25 cellular contexts compared by ENCODE assay signal in genomic region chr22:17875631-17876030, GRCh38.
"Had no signal": no experiment of that assay in that cellular context is flagged by ENCODE, and none has a peak within 500 bp of the region (broad histone marks: within the 10 kb centered on the region; RNA-seq: fewer than 3 reads in every experiment).

No MANE protein-coding gene starts in this region.

- H3K4me3 ChIP-seq: ascending aorta had no signal

- ATAC-seq: activated CD4-positive, alpha-beta T cell treated with anti-CD3 and anti-CD28 coated beads for 36 hours; activated CD8-positive, alpha-beta T cell treated with anti-CD3 and anti-CD28 coated beads, Interleukin-2, amount 10 ng/mL, durations not matched to agents 7 days and 5 days had no signal

- H3K27me3 ChIP-seq: ascending aorta had no signal

- H3K4me1 ChIP-seq: ascending aorta had no signal

- H3K27ac ChIP-seq: ascending aorta, VCaP had no signal

- H3K9me3 ChIP-seq: ascending aorta had no signal

- DNase-seq: activated B cell treated with CpG ODN at 0.5 μM for 24 hours; activated CD4-positive, alpha-beta memory T cell treated with anti-CD3 and anti-CD28 coated beads, Interleukin-2, amount 10 ng/mL, durations not matched to agents 7 days and 5 days; activated CD4-positive, alpha-beta T cell treated with anti-CD3 and anti-CD28 coated beads for 1 hour; activated CD4-positive, alpha-beta T cell treated with anti-CD3 and anti-CD28 coated beads for 36 hours; activated CD4-positive, alpha-beta T cell treated with anti-CD3 and anti-CD28 coated beads for 48 hours; activated CD4-positive, alpha-beta T cell treated with anti-CD3 and anti-CD28 coated beads, Interleukin-2, amount 10 ng/mL, durations not matched to agents 7 days and 5 days; activated CD4-positive, alpha-beta T cell treated with anti-CD3 and anti-CD28 coated beads, Interleukin-2, amount 50 U/mL, for 48 hours; activated CD8-positive, alpha-beta memory T cell treated with anti-CD3 and anti-CD28 coated beads for 24 hours; activated CD8-positive, alpha-beta memory T cell treated with anti-CD3 and anti-CD28 coated beads, Interleukin-2, amount 10 ng/mL, durations not matched to agents 7 days and 5 days; activated CD8-positive, alpha-beta memory T cell treated with anti-CD3 and anti-CD28 coated beads, Interleukin-2, amount 50 U/mL, for 48 hours; activated CD8-positive, alpha-beta T cell treated with anti-CD3 and anti-CD28 coated beads, Interleukin-2, amount 10 ng/mL, durations not matched to agents 7 days and 5 days; activated effector memory CD4-positive, alpha-beta T cell treated with Interleukin-2 at 50 U/mL for 16 hours; activated gamma-delta T cell; activated naive CD4-positive, alpha-beta T cell treated with anti-CD3 and anti-CD28 coated beads, Interleukin-2, amount 10 ng/mL, durations not matched to agents 7 days and 5 days; activated naive CD4-positive, alpha-beta T cell treated with Interleukin-2 at 50 U/mL for 16 hours; activated naive CD8-positive, alpha-beta T cell treated with anti-CD3 and anti-CD28 coated beads, Interleukin-2, amount 10 ng/mL, durations not matched to agents 7 days and 5 days; activated naive CD8-positive, alpha-beta T cell treated with anti-CD3 and anti-CD28 coated beads, Interleukin-2, amount 50 U/mL, for 24 hours; activated T-cell treated with anti-CD3 and anti-CD28 coated beads, Interleukin-2, amount 50 U/mL, for 24 hours; activated T-cell treated with anti-CD3 and anti-CD28 coated beads, Interleukin-2, amount 50 U/mL, for 48 hours; central memory CD4-positive, alpha-beta T cell; T-helper 1 cell; T-helper 2 cell; T-helper 9 cell had no signal
